Comparison of ENCODE assay signal across 24 cellular contexts in the genomic region with DNA sequence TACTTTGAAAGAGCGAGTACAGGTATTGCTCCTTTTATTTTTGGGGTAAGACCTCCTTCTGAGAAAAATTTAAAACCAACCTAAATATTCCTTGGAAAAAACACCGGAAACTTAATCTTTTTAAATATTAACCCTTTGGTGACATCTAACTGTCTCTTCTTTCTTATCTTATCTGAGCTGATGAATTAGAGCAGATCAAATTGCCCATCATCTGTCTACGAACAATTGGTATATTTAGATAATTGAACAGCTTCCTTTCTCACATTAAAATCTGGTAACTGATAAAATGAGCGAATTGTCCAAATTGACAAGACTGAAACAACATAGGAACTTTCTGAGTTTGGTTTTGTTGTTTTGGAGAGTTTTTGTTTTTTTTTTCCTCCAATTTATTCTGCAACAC. TPM values are rescaled to one million over a fixed set of nuclear protein-coding genes. Genes with fewer than 3 reads are reported as not detected.
DNase-seq lines count a peak whose midpoint lies in the region; ATAC-seq and TF ChIP-seq lines count a peak whose summit lies in the region.
"Had no signal": no experiment of that assay in that cellular context is flagged by ENCODE, and none has a peak within 500 bp of the region (broad histone marks: within the 10 kb centered on the region; RNA-seq: fewer than 3 reads in every experiment).

No MANE protein-coding gene starts in this region.

- H3K23me2 ChIP-seq in H9 (ENCODE audit: insufficient read length, low read depth, low read length, poor library complexity, severe bottlenecking) = peaks cover 29% of the 10 kb centered on the region

- H3K4me3 Mint-ChIP-seq in endodermal cell = peak overlapping the region; percentile 71
- peak overlapping the region; percentile 40 to 82 (median 66) for H3K4me3 Mint-ChIP-seq in nephron
- H3K4me3 Mint-ChIP-seq in H9 = no peak overlapping the region; a peak in 1 of 5 replicates
- H3K4me3 Mint-ChIP-seq: activated CD8-positive, alpha-beta T cell treated with anti-CD3 and anti-CD28 coated beads for 36 hours; activated naive CD4-positive, alpha-beta T cell treated with anti-CD3 and anti-CD28 coated beads, Interleukin-2, amount 10 ng/mL, durations not matched to agents 7 days and 5 days; activated T-cell treated with anti-CD3 and anti-CD28 coated beads, Interleukin-2, amount 50 U/mL, for 24 hours; CD8-positive, alpha-beta T cell; nephron progenitor cell had no signal

- H3K27ac Mint-ChIP-seq in endodermal cell (no peak overlapping the region), nephron (no peak overlapping the region), H9 (no peak overlapping the region)
- H3K27ac Mint-ChIP-seq: activated CD8-positive, alpha-beta T cell treated with anti-CD3 and anti-CD28 coated beads for 36 hours; activated naive CD4-positive, alpha-beta T cell treated with anti-CD3 and anti-CD28 coated beads, Interleukin-2, amount 10 ng/mL, durations not matched to agents 7 days and 5 days; activated T-cell treated with anti-CD3 and anti-CD28 coated beads, Interleukin-2, amount 50 U/mL, for 24 hours; CD8-positive, alpha-beta T cell; nephron progenitor cell had no signal

- H4K91ac ChIP-seq in H9 (ENCODE audit: insufficient read length, low read depth, low read length) = no peak overlapping the region

- no peak overlapping the region for H3K14ac ChIP-seq in H9 (ENCODE audit: insufficient read depth, low read length)

- no peak overlapping the region for H2AFZ ChIP-seq in H9 (ENCODE audit: low read length)

- 3% methylated on average over 4 of the region's 4 CpGs; no CpG with 5 or more reads in 1 of the 2 experiments for WGBS in endodermal cell (ENCODE audit: insufficient coverage in 1 of 2, insufficient read length in 1 of 2), 2 experiments
- no CpG with 5 or more reads among the region's 4 CpGs for WGBS in H9 (ENCODE audit: extremely low coverage, insufficient read length, low lambda C conversion rate)

- no peak overlapping the region for H2BK12ac ChIP-seq in H9 (ENCODE audit: insufficient read length, low read depth, low read length)

- H3K27me3 ChIP-seq in BE2C = no peaks in the 10 kb centered on the region
- H3K27me3 ChIP-seq in endodermal cell (ENCODE audit: control insufficient read depth, insufficient read depth, low read length, poor library complexity, severe bottlenecking) = peaks cover 93% of the 10 kb centered on the region
- peaks cover 74% of the 10 kb centered on the region for H3K27me3 ChIP-seq in H9 (ENCODE audit: insufficient read depth, low read length)

- no peaks in the 10 kb centered on the region for H3K79me1 ChIP-seq in H9 (ENCODE audit: insufficient read depth, low read depth, low read length, poor library complexity, severe bottlenecking)

- no peak overlapping the region for H3K56ac ChIP-seq in H9 (ENCODE audit: insufficient read length, low read depth, low read length)

- H2BK5ac ChIP-seq in H9 (ENCODE audit: insufficient read length, low read length) = no peak overlapping the region

- peaks cover under 1% of the 10 kb centered on the region; the same call in 1 of the 2 replicates for H3K4me1 ChIP-seq in BE2C
- peaks cover 17% of the 10 kb centered on the region for H3K4me1 ChIP-seq in endodermal cell (ENCODE audit: control insufficient read depth, insufficient read depth, low read length)
- H3K4me1 ChIP-seq in H9 (ENCODE audit: insufficient read depth, low read length) = peaks cover 7% of the 10 kb centered on the region; the same call in 1 of the 2 replicates

- no peak overlapping the region for H3K23ac ChIP-seq in H9 (ENCODE audit: insufficient read length, low read depth, low read length)

- no peak overlapping the region for H2BK120ac ChIP-seq in H9 (ENCODE audit: low read depth, low read length, poor library complexity, severe bottlenecking)

- H3K4me1 Mint-ChIP-seq in endodermal cell = peaks cover 73% of the 10 kb centered on the region
- peaks cover 38% of the 10 kb centered on the region for H3K4me1 Mint-ChIP-seq in nephron
- H3K4me1 Mint-ChIP-seq in H9 = peaks cover 55 to 79% of the 10 kb centered on the region in 2 experiments

- no peak overlapping the region for H3K4me2 ChIP-seq in H9 (ENCODE audit: insufficient read depth, insufficient read length, low read length)

- H4K20me1 ChIP-seq in H9 (ENCODE audit: control insufficient read depth, insufficient read depth, insufficient read length) = no peaks in the 10 kb centered on the region

- H3K36me3 ChIP-seq in BE2C (peaks cover 33% of the 10 kb centered on the region), endodermal cell (ENCODE audit: control insufficient read depth, insufficient read depth, low read length) (no peaks in the 10 kb centered on the region)
- H3K36me3 ChIP-seq: ascending aorta, uterus had no signal

- H2BK15ac ChIP-seq in H9 (ENCODE audit: low read depth, low read length) = no peak overlapping the region

- H3K27me3 Mint-ChIP-seq in endodermal cell (ENCODE audit: insufficient read depth) (peaks cover 94% of the 10 kb centered on the region), nephron (ENCODE audit: low read depth) (peaks cover 100% of the 10 kb centered on the region), H9 (ENCODE audit: low read depth) (peaks cover 100% of the 10 kb centered on the region)

- H4K8ac ChIP-seq in H9 (replicated peaks; ENCODE audit: insufficient read length, low read depth, low read length) = no peak overlapping the region

- no peak overlapping the region for H3K27ac ChIP-seq in endodermal cell (ENCODE audit: low read depth, low read length)
- H3K27ac ChIP-seq in H9 (ENCODE audit: insufficient read length, low read depth, low read length) = no peak overlapping the region
- H3K27ac ChIP-seq: ascending aorta, uterus had no signal

- no peak for ATAC-seq in HG02642 (IDR thresholded peaks at IDR 0.05; ENCODE audit: poor library complexity, unreplicated experiment)
- ATAC-seq: activated CD8-positive, alpha-beta T cell treated with anti-CD3 and anti-CD28 coated beads for 36 hours; CD8-positive, alpha-beta T cell; HCT116; left cardiac atrium had no signal

- H3K9me3 Mint-ChIP-seq in endodermal cell (no peaks in the 10 kb centered on the region), nephron (peaks cover 2% of the 10 kb centered on the region), H9 (peaks cover 0 to 8% of the 10 kb centered on the region in 2 experiments; a peak in 2 of 5 replicates)
- H3K9me3 Mint-ChIP-seq: activated CD8-positive, alpha-beta T cell treated with anti-CD3 and anti-CD28 coated beads for 36 hours; activated naive CD4-positive, alpha-beta T cell treated with anti-CD3 and anti-CD28 coated beads, Interleukin-2, amount 10 ng/mL, durations not matched to agents 7 days and 5 days; activated T-cell treated with anti-CD3 and anti-CD28 coated beads, Interleukin-2, amount 50 U/mL, for 24 hours; CD8-positive, alpha-beta T cell; nephron progenitor cell had no signal

- H3K36me3 Mint-ChIP-seq in endodermal cell (ENCODE audit: low read depth) (no peaks in the 10 kb centered on the region), nephron (ENCODE audit: low read depth) (no peaks in the 10 kb centered on the region), H9 (ENCODE audit: insufficient read depth in 1 of 3, low read depth in 3 of 3) (no peaks in the 10 kb centered on the region; a peak in 1 of 7 replicates)
- H3K36me3 Mint-ChIP-seq: activated naive CD4-positive, alpha-beta T cell treated with anti-CD3 and anti-CD28 coated beads, Interleukin-2, amount 10 ng/mL, durations not matched to agents 7 days and 5 days; CD8-positive, alpha-beta T cell had no signal

- no peak for TF ChIP-seq CTCF in BE2C (IDR thresholded peaks at IDR 0.05; ENCODE audit: low read depth, low read length)
- TF ChIP-seq CTCF in endodermal cell (conservative IDR thresholded peaks at IDR 0.05) = no peak
- no peak for TF ChIP-seq CTCF in nephron (IDR thresholded peaks at IDR 0.05; ENCODE audit: unreplicated experiment in 3 of 3)
- TF ChIP-seq CTCF in H9 (conservative IDR thresholded peaks at IDR 0.05) = no peak

- H3K4me3 ChIP-seq in BE2C (ENCODE audit: low read depth, low read length) (peak overlapping the region; percentile 88), endodermal cell (ENCODE audit: low read length) (no peak overlapping the region)
- H3K4me3 ChIP-seq: ascending aorta, uterus had no signal

- no peak overlapping the region for H3K4ac ChIP-seq in H9 (ENCODE audit: low read depth, low read length)

- no peak overlapping the region for H3T11ph ChIP-seq in H9 (ENCODE audit: low read length)

- H3K9me3 ChIP-seq in BE2C (no peaks in the 10 kb centered on the region), endodermal cell (ENCODE audit: control insufficient read depth, low read length) (no peaks in the 10 kb centered on the region), H9 (ENCODE audit: control insufficient read depth, low read depth, low read length) (no peaks in the 10 kb centered on the region)
- H3K9me3 ChIP-seq: ascending aorta, uterus had no signal

- no peak overlapping the region for H3K18ac ChIP-seq in H9 (ENCODE audit: insufficient read length, low read depth, low read length)

- no peak overlapping the region for H2AK5ac ChIP-seq in H9 (ENCODE audit: insufficient read length, low read length)

- DNase-seq in BE2C (no peak), NCI-H146 (lab: John Stamatoyannopoulos, UW) (peak; percentile 71), endodermal cell (no peak), H9 (no peak)
- no peak for DNase-seq in stimulated activated CD4-positive, alpha-beta T cell treated with anti-CD3 and anti-CD28 coated beads, Interleukin-12 subunit alpha, Interleukin-12 subunit beta, amount 100 ng/mL, for 4 hours
- no peak for DNase-seq in activated CD4-positive, alpha-beta T cell treated with anti-CD3 and anti-CD28 coated beads for 48 hours
- DNase-seq: activated CD4-positive, CD25-positive, alpha-beta regulatory T cell; activated CD8-positive, alpha-beta T cell treated with anti-CD3 and anti-CD28 coated beads for 36 hours; activated naive CD4-positive, alpha-beta T cell treated with anti-CD3 and anti-CD28 coated beads, Interleukin-2, amount 10 ng/mL, durations not matched to agents 7 days and 5 days; activated T-cell treated with anti-CD3 and anti-CD28 coated beads, Interleukin-2, amount 50 U/mL, for 24 hours; CD8-positive, alpha-beta T cell; DND-41; effector memory CD4-positive, alpha-beta T cell; IMR-90; left cardiac atrium; MM.1S; nephron progenitor cell; substantia nigra; uterus had no signal

- no peak overlapping the region for H4K5ac ChIP-seq in H9 (ENCODE audit: insufficient read length, low read depth, low read length)

- H2BK20ac ChIP-seq in H9 (ENCODE audit: low read depth, low read length, poor library complexity, severe bottlenecking) = no peak overlapping the region

- H3K79me2 ChIP-seq in H9 (ENCODE audit: insufficient read depth, low read length) = no peaks in the 10 kb centered on the region

- H3K9ac ChIP-seq in endodermal cell (ENCODE audit: extremely low read depth, low read length, poor library complexity, severe bottlenecking) (no peak overlapping the region), H9 (ENCODE audit: extremely low read depth, insufficient read length, low read length) (no peak overlapping the region)

RNA-seq across cellular contexts. Expression of gene ISL1, which starts 2.0 kb away (rescaled TPM):
- polyA plus RNA-seq in BE2C (2012; ENCODE audit: insufficient read depth, insufficient read length, low read depth) = 79.9 TPM
- 1 to 10 TPM; 5.8 to 6.1 TPM for total RNA-seq in endodermal cell
- polyA plus RNA-seq in endodermal cell (2013, experiment 1 of 2) = 3.1 TPM
- 4.1 TPM for polyA plus RNA-seq in endodermal cell (2013, experiment 2 of 2)
- 0.13 TPM in 1 of 2 replicates, not detected in the other for total RNA-seq in H9 (2021)
- total RNA-seq: activated CD8-positive, alpha-beta T cell treated with anti-CD3 and anti-CD28 coated beads for 36 hours; ascending aorta; CD8-positive, alpha-beta T cell; chondrocyte; left cardiac atrium had no signal
- polyA plus RNA-seq: IMR-90 had no signal

Comparison
In these comparisons a context has a peak if more than half of its experiments do, and no peak if none do; other contexts are left out.
1. H3K4me3 Mint-ChIP-seq: peak in endodermal cell (single experiment) and nephron (3 of 3); none in H9 (0 of 2).